23 cellular contexts compared by ENCODE assay signal in the genomic region with DNA sequence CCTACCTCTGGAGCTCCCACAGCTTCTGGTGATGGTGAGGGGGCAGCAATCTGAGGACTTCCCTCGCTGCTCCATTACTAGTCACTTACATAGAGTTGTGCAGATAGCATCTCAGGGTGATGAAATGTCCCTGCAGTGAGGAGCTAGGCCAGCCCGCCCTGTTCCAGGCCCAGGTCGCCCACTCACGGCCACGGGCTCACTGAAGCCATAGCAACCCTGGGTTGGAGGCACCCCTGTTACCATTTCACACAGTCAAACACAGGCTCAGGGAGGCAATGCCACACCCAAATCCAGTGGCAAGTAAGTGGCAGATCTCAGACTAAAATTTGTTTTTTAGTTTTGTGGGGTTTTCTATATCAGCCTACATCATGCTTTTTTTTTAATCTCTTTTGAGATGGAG. TPM values are rescaled to one million over a fixed set of nuclear protein-coding genes. Genes with fewer than 3 reads are reported as not detected.
DNase-seq lines count a peak whose midpoint lies in the region; ATAC-seq and TF ChIP-seq lines count a peak whose summit lies in the region.
"Had no signal": no experiment of that assay in that cellular context is flagged by ENCODE, and none has a peak within 500 bp of the region (broad histone marks: within the 10 kb centered on the region; RNA-seq: fewer than 3 reads in every experiment).

No MANE protein-coding gene starts in this region.

- DNase-seq in left ventricle myocardium inferior (no peak), left ventricle myocardium superior (no peak), memory B cell (ENCODE audit: low spot score in 2 of 2) (no peak), sigmoid colon (no peak), sciatic nerve (ENCODE audit: low spot score) (no peak), SIG-M5 (lab: John Stamatoyannopoulos, UW) (no peak)
- DNase-seq: activated T-cell treated with anti-CD3 and anti-CD28 coated beads, Interleukin-2, amount 50 U/mL, for 4 hours; adrenal gland; cortex of kidney; DMS53; HFFc6; NCI-H146; NCI-H2171 treated with DMSO at 0.1 percent for 48 hours; NCI-H69; pancreas; testis had no signal

- peak overlapping the region; percentile 93 for H3K27ac ChIP-seq in left ventricle myocardium inferior (replicated peaks)
- H3K27ac ChIP-seq in sigmoid colon = no peak overlapping the region
- H3K27ac ChIP-seq: adrenal gland, breast epithelium, pancreas, testis had no signal

- no peak for TF ChIP-seq CTCF in left ventricle myocardium inferior (IDR thresholded peaks at IDR 0.05; ENCODE audit: borderline replicate concordance)
- TF ChIP-seq CTCF in sigmoid colon (IDR thresholded peaks at IDR 0.05) = no peak

- H3K4me3 ChIP-seq in left ventricle myocardium inferior = peak overlapping the region; percentile 65
- H3K4me3 ChIP-seq in sigmoid colon = no peak overlapping the region
- H3K4me3 ChIP-seq: adrenal gland, breast epithelium, pancreas, testis had no signal

- H3K36me3 Mint-ChIP-seq in activated T-helper 17 cell treated with anti-CD3 and anti-CD28 coated beads, Interleukin-2, amount 50 U/mL, for 72 hours (ENCODE audit: low read depth) = peaks cover 52% of the 10 kb centered on the region
- H3K36me3 Mint-ChIP-seq in memory B cell = peaks cover 16% of the 10 kb centered on the region

- WGBS in sigmoid colon, 2 donors = 82 to 93% methylated on average over 5 of the region's 5 CpGs

- peaks cover 91% of the 10 kb centered on the region for H3K4me1 ChIP-seq in left ventricle myocardium inferior
- peaks cover 0 to 14% (median 13%) of the 10 kb centered on the region in 4 donors for H3K4me1 ChIP-seq in sigmoid colon
- H3K4me1 ChIP-seq: pancreas, testis had no signal

- no peak overlapping the region for H3K4me3 Mint-ChIP-seq in activated T-helper 17 cell treated with anti-CD3 and anti-CD28 coated beads, Interleukin-2, amount 50 U/mL, for 72 hours
- no peak overlapping the region for H3K4me3 Mint-ChIP-seq in memory B cell
- H3K4me3 Mint-ChIP-seq: activated T-cell treated with anti-CD3 and anti-CD28 coated beads, Interleukin-2, amount 50 U/mL, for 4 hours; HFFc6 had no signal

- no peaks in the 10 kb centered on the region for H3K36me3 ChIP-seq in left ventricle myocardium inferior
- no peaks in the 10 kb centered on the region for H3K36me3 ChIP-seq in sigmoid colon
- H3K36me3 ChIP-seq: adrenal gland, breast epithelium, pancreas had no signal

- H3K9me3 ChIP-seq in left ventricle myocardium inferior (replicated peaks) = no peaks in the 10 kb centered on the region
- no peaks in the 10 kb centered on the region for H3K9me3 ChIP-seq in sigmoid colon
- H3K9me3 ChIP-seq: adrenal gland, breast epithelium, pancreas, testis had no signal

- peaks cover 63% of the 10 kb centered on the region for H3K27me3 ChIP-seq in left ventricle myocardium inferior (ENCODE audit: low read depth)
- peaks cover 19 to 71% (median 36%) of the 10 kb centered on the region in 3 donors for H3K27me3 ChIP-seq in sigmoid colon
- H3K27me3 ChIP-seq: testis had no signal

- no peak for TF ChIP-seq POLR2A in sigmoid colon (IDR thresholded peaks at IDR 0.05)

- TF ChIP-seq EP300 in sigmoid colon (IDR thresholded peaks at IDR 0.05) = no peak

- peak overlapping the region; percentile 46 for H3K27ac Mint-ChIP-seq in activated T-helper 17 cell treated with anti-CD3 and anti-CD28 coated beads, Interleukin-2, amount 50 U/mL, for 72 hours
- H3K27ac Mint-ChIP-seq in memory B cell = peak overlapping the region; percentile 86
- H3K27ac Mint-ChIP-seq: HFFc6 had no signal

- H3K4me1 Mint-ChIP-seq in activated T-helper 17 cell treated with anti-CD3 and anti-CD28 coated beads, Interleukin-2, amount 50 U/mL, for 72 hours = peaks cover 16% of the 10 kb centered on the region
- H3K4me1 Mint-ChIP-seq in memory B cell = peaks cover 16% of the 10 kb centered on the region

- intact Hi-C loops in left ventricle myocardium inferior (cut with micrococcal nuclease) = no loop called here
- intact Hi-C loops in left ventricle myocardium superior (cut with micrococcal nuclease) = no loop called here
- intact Hi-C loops in sigmoid colon (cut with DNase I) = no loop called here
- intact Hi-C loops in sciatic nerve (cut with DNase I) = no loop called here

- no peak for ATAC-seq in left ventricle myocardium superior
- ATAC-seq in activated T-helper 17 cell treated with anti-CD3 and anti-CD28 coated beads, Interleukin-2, amount 50 U/mL, for 72 hours (replicated peaks) = no peak
- no peak for ATAC-seq in memory B cell (ENCODE audit: low read depth)
- no peak for ATAC-seq in sciatic nerve
- no peak for ATAC-seq in HG03521 (IDR thresholded peaks at IDR 0.05; ENCODE audit: unreplicated experiment)
- ATAC-seq: activated T-cell treated with anti-CD3 and anti-CD28 coated beads, Interleukin-2, amount 50 U/mL, for 4 hours; pancreas; right cardiac atrium had no signal

- no peaks in the 10 kb centered on the region for H3K27me3 Mint-ChIP-seq in activated T-helper 17 cell treated with anti-CD3 and anti-CD28 coated beads, Interleukin-2, amount 50 U/mL, for 72 hours
- H3K27me3 Mint-ChIP-seq in memory B cell = no peaks in the 10 kb centered on the region

- H3K9me3 Mint-ChIP-seq in activated T-helper 17 cell treated with anti-CD3 and anti-CD28 coated beads, Interleukin-2, amount 50 U/mL, for 72 hours = no peaks in the 10 kb centered on the region
- no peaks in the 10 kb centered on the region for H3K9me3 Mint-ChIP-seq in memory B cell
- H3K9me3 Mint-ChIP-seq: activated T-cell treated with anti-CD3 and anti-CD28 coated beads, Interleukin-2, amount 50 U/mL, for 4 hours; HFFc6 had no signal

RNA-seq across cellular contexts. Expression of gene SH2D3C, which starts 19.6 kb away (rescaled TPM):
- total RNA-seq in left ventricle myocardium inferior (18.2 TPM), left ventricle myocardium superior (18.3 TPM), sigmoid colon (1 to 10 TPM; 3.1 to 7.2 (median 4.9) TPM), sciatic nerve (22.6 TPM)
- 10 to 100 TPM; 27.6 to 46.8 TPM for total RNA-seq in activated T-helper 17 cell treated with anti-CD3 and anti-CD28 coated beads, Interleukin-2, amount 50 U/mL, for 72 hours
- 10 to 100 TPM in 1 of 3 donors, 1 to 10 TPM in 2; 1.4 to 11.3 (median 6.6) TPM for polyA plus RNA-seq in sigmoid colon
- total RNA-seq: HFFc6 had no signal

RNA-seq across cellular contexts. Expression of gene TOR2A, which starts 23.7 kb away (rescaled TPM):
- 2.3 TPM for total RNA-seq in left ventricle myocardium inferior
- total RNA-seq in left ventricle myocardium superior = 3.6 TPM
- 10 to 100 TPM in 1 of 2 donors, 1 to 10 TPM in 1; 8.5 to 15.7 TPM for total RNA-seq in activated T-helper 17 cell treated with anti-CD3 and anti-CD28 coated beads, Interleukin-2, amount 50 U/mL, for 72 hours
- 10 to 100 TPM in 1 of 4 donors, 1 to 10 TPM in 3; 6.1 to 10.4 (median 7.9) TPM for total RNA-seq in sigmoid colon
- polyA plus RNA-seq in sigmoid colon = 10 to 100 TPM; 12.6 to 26.4 (median 15.7) TPM
- 6.8 TPM for total RNA-seq in sciatic nerve

RNA-seq across cellular contexts. Expression of gene CDK9, which starts 27.0 kb away (rescaled TPM):
- total RNA-seq in left ventricle myocardium inferior = 46.4 TPM
- 48.4 TPM for total RNA-seq in left ventricle myocardium superior
- total RNA-seq in activated T-helper 17 cell treated with anti-CD3 and anti-CD28 coated beads, Interleukin-2, amount 50 U/mL, for 72 hours = 10 to 100 TPM; 82.8 to 94.2 TPM
- total RNA-seq in sigmoid colon = 10 to 100 TPM; 44.9 to 77.2 (median 51.8) TPM
- polyA plus RNA-seq in sigmoid colon = 10 to 100 TPM; 28.9 to 47.2 (median 32.4) TPM
- total RNA-seq in sciatic nerve = 127 TPM

RNA-seq across cellular contexts. Expression of gene TTC16, which starts 43.0 kb away (rescaled TPM):
- total RNA-seq in left ventricle myocardium inferior (0.25 TPM), left ventricle myocardium superior (0.15 TPM), sigmoid colon (not detected), sciatic nerve (0.13 TPM)
- 1 to 10 TPM; 1.8 to 2.0 TPM for total RNA-seq in activated T-helper 17 cell treated with anti-CD3 and anti-CD28 coated beads, Interleukin-2, amount 50 U/mL, for 72 hours
- polyA plus RNA-seq in sigmoid colon = under 1 TPM in 1 of 3 donors, not detected in 2; 0.15 TPM
- total RNA-seq: endothelial cell of umbilical vein, HFFc6, lung microvascular endothelial cell, myocyte had no signal
- polyA plus RNA-seq: endothelial cell of umbilical vein had no signal

RNA-seq across cellular contexts. Expression of gene PTRH1, which starts 43.4 kb away (rescaled TPM):
- 13.9 TPM for total RNA-seq in left ventricle myocardium inferior
- total RNA-seq in left ventricle myocardium superior = 13.4 TPM
- 10 to 100 TPM in 1 of 2 donors, 1 to 10 TPM in 1; 6.5 to 13.5 TPM for total RNA-seq in activated T-helper 17 cell treated with anti-CD3 and anti-CD28 coated beads, Interleukin-2, amount 50 U/mL, for 72 hours
- total RNA-seq in sigmoid colon = 10 to 100 TPM in 3 of 4 donors, 1 to 10 TPM in 1; 8.9 to 25.8 (median 19.4) TPM
- 10 to 100 TPM in 2 of 3 donors, 1 to 10 TPM in 1; 9.6 to 18.6 (median 10.4) TPM for polyA plus RNA-seq in sigmoid colon
- total RNA-seq in sciatic nerve = 10.3 TPM
